ENCODE assay signal across 12 cellular contexts in genomic region chr6:37007340-37008043, GRCh38. TPM values are rescaled to one million over a fixed set of nuclear protein-coding genes. Genes with fewer than 3 reads are reported as not detected.
DNase-seq lines count a peak whose midpoint lies in the region; ATAC-seq and TF ChIP-seq lines count a peak whose summit lies in the region.
"Had no signal": no experiment of that assay in that cellular context is flagged by ENCODE, and none has a peak within 500 bp of the region (broad histone marks: within the 10 kb centered on the region; RNA-seq: fewer than 3 reads in every experiment).

No MANE protein-coding gene starts in this region.

- CTCF ChIA-PET in IMR-90 (lab: Yijun Ruan, JAX) (interaction anchor here (2.7 kb wide), 1 partner anchor 10 kb away, joined by 13 read pairs; no protein-coding TSS in a partner anchor), Calu3 (lab: Charles Lee) (interaction anchor here (1.3 to 2.3 kb wide), 3 partner anchors 10 to 247 kb away, joined by 3 to 14 read pairs (median 3); no protein-coding TSS in a partner anchor)

- TF ChIP-seq CTCF in IMR-90 (conservative IDR thresholded peaks at IDR 0.05; ENCODE audit: low read depth, low read length) (no peak), Calu3 (IDR thresholded peaks at IDR 0.05; ENCODE audit: unreplicated experiment) (no peak)

- H3K56ac ChIP-seq in IMR-90 (ENCODE audit: extremely low read depth, insufficient read depth, low read length) = no peak overlapping the region

- H3K4me3 ChIP-seq in IMR-90 (ENCODE audit: insufficient read depth, low read depth, low read length) (no peak overlapping the region), rectal smooth muscle tissue (ENCODE audit: low read length) (peak overlapping the region; percentile 51)
- H3K4me3 ChIP-seq: prostate gland, SJSA1 had no signal

- H3K36me3 ChIP-seq in IMR-90 (ENCODE audit: control insufficient read depth, insufficient read depth, low read length) (no peaks in the 10 kb centered on the region), rectal smooth muscle tissue (ENCODE audit: control insufficient read depth, insufficient read depth, low read length) (no peaks in the 10 kb centered on the region)
- H3K36me3 ChIP-seq: prostate gland, SJSA1, tibial artery had no signal

- no peak for TF ChIP-seq POLR2A in IMR-90 (IDR thresholded peaks at IDR 0.05; ENCODE audit: low read depth, low read length)

- no peak overlapping the region; the same call in 1 of the 2 replicates for H3K14ac ChIP-seq in IMR-90 (replicated peaks; ENCODE audit: low read depth, low read length)

- ATAC-seq in GM18511 (IDR thresholded peaks at IDR 0.05; ENCODE audit: unreplicated experiment) (peak; percentile 42), IMR-90 (ENCODE audit: low read depth) (no peak)
- peak; percentile 27 for ATAC-seq in effector memory CD8-positive, alpha-beta T cell (replicated peaks)

- H4K5ac ChIP-seq in IMR-90 (ENCODE audit: low read depth, low read length) = no peak overlapping the region

- H3K27me3 ChIP-seq in IMR-90 (ENCODE audit: control insufficient read depth, insufficient read depth, low read length) (peaks cover 6% of the 10 kb centered on the region; the same call in 1 of the 2 replicates), rectal smooth muscle tissue (ENCODE audit: control insufficient read depth, insufficient read depth, low read length) (no peaks in the 10 kb centered on the region)
- H3K27me3 ChIP-seq: SJSA1, tibial artery had no signal

- H2BK120ac ChIP-seq in IMR-90 (ENCODE audit: low read depth, low read length) = no peak overlapping the region

- no peak overlapping the region for H2BK20ac ChIP-seq in IMR-90 (ENCODE audit: low read depth, low read length)

- H3K9me3 ChIP-seq in IMR-90 (ENCODE audit: control insufficient read depth, insufficient read depth, low read length) = 0 out of 2 replicates have a peak, but pooled peaks cover 2% of the 10 kb centered on the region
- H3K9me3 ChIP-seq: prostate gland, SJSA1, tibial artery had no signal

- H3K27me3 Mint-ChIP-seq in effector memory CD8-positive, alpha-beta T cell = no peaks in the 10 kb centered on the region
- H3K27me3 Mint-ChIP-seq in Calu3 (ENCODE audit: unreplicated experiment) = peaks cover 35% of the 10 kb centered on the region
- H3K27me3 Mint-ChIP-seq: activated naive CD4-positive, alpha-beta T cell treated with anti-CD3 and anti-CD28 coated beads, Interleukin-2, amount 50 U/mL, for 24 hours had no signal

- no peak overlapping the region for H2AK5ac ChIP-seq in IMR-90 (ENCODE audit: low read depth, low read length)

- H3K4ac ChIP-seq in IMR-90 (ENCODE audit: low read depth, low read length) = no peak overlapping the region; the same call in 1 of the 2 replicates

- H2BK15ac ChIP-seq in IMR-90 (ENCODE audit: low read depth, low read length) = no peak overlapping the region

- no peaks in the 10 kb centered on the region for H4K20me1 ChIP-seq in IMR-90 (ENCODE audit: insufficient read depth, low read length)

- dilution Hi-C loops in IMR-90 (cut with HindIII; ENCODE audit: low sequenced_read_pairs, unreplicated experiment) = no loop called here

- H3K4me2 ChIP-seq in IMR-90 (ENCODE audit: low read depth, low read length) = no peak overlapping the region

- peaks cover 11 to 19% of the 10 kb centered on the region in 2 donors for H3K4me1 Mint-ChIP-seq in effector memory CD8-positive, alpha-beta T cell (ENCODE audit: low read depth in 2 of 2)
- H3K4me1 Mint-ChIP-seq in Calu3 (ENCODE audit: low read depth, unreplicated experiment) = no peaks in the 10 kb centered on the region

- H3K9ac ChIP-seq in IMR-90 (ENCODE audit: low read depth, low read length) (no peak overlapping the region), rectal smooth muscle tissue (ENCODE audit: low read length) (no peak overlapping the region)

- H3K9me1 ChIP-seq in IMR-90 (ENCODE audit: insufficient read depth, low read length) = peaks cover 2% of the 10 kb centered on the region; the same call in 1 of the 2 replicates

- no peak overlapping the region for H4K91ac ChIP-seq in IMR-90 (ENCODE audit: insufficient read depth, low read depth, low read length)

- peak overlapping the region in 1 of 2 donors; percentile 17 for H3K27ac Mint-ChIP-seq in effector memory CD8-positive, alpha-beta T cell
- no peak overlapping the region for H3K27ac Mint-ChIP-seq in Calu3 (ENCODE audit: unreplicated experiment)
- H3K27ac Mint-ChIP-seq: activated naive CD4-positive, alpha-beta T cell treated with anti-CD3 and anti-CD28 coated beads, Interleukin-2, amount 50 U/mL, for 24 hours had no signal

- in situ Hi-C loops in IMR-90 (cut with MboI; ENCODE audit: low sequenced_read_pairs) = no loop called here

- H2AK9ac ChIP-seq in IMR-90 (replicated peaks; ENCODE audit: low read depth, low read length, poor library complexity) = peak overlapping the region; percentile 85

- no peaks in the 10 kb centered on the region for H3K9me3 Mint-ChIP-seq in effector memory CD8-positive, alpha-beta T cell
- H3K9me3 Mint-ChIP-seq in Calu3 (ENCODE audit: low read depth, unreplicated experiment) = no peaks in the 10 kb centered on the region
- H3K9me3 Mint-ChIP-seq: activated naive CD4-positive, alpha-beta T cell treated with anti-CD3 and anti-CD28 coated beads, Interleukin-2, amount 50 U/mL, for 24 hours had no signal

- DNase-seq in IMR-90 (no peak), Calu3 (no peak)
- no peak for DNase-seq in effector memory CD8-positive, alpha-beta T cell
- DNase-seq in stimulated activated naive CD4-positive, alpha-beta T cell (lab: John Stamatoyannopoulos, UW) = no peak
- DNase-seq in activated effector memory CD4-positive, alpha-beta T cell treated with anti-CD3 and anti-CD28 coated beads, Interleukin-2, amount 50 U/mL, for 16 hours = no peak
- DNase-seq in stimulated activated CD8-positive, alpha-beta memory T cell treated with anti-CD3 and anti-CD28 coated beads, Interleukin-4, amount 100 ng/mL, for 48 hours = no peak

- H3K18ac ChIP-seq in IMR-90 (ENCODE audit: low read depth, low read length) = no peak overlapping the region

- H3K4me1 ChIP-seq in IMR-90 (ENCODE audit: control insufficient read depth, insufficient read depth, low read length) = peaks cover 2% of the 10 kb centered on the region; the same call in 1 of the 2 replicates
- H3K4me1 ChIP-seq in rectal smooth muscle tissue (ENCODE audit: control insufficient read depth, insufficient read depth, low read length) = no peaks in the 10 kb centered on the region
- H3K4me1 ChIP-seq: prostate gland, tibial artery had no signal

- peak overlapping the region in 1 of 2 donors; percentile 61 for H3K4me3 Mint-ChIP-seq in effector memory CD8-positive, alpha-beta T cell
- H3K4me3 Mint-ChIP-seq in Calu3 (ENCODE audit: low read depth, unreplicated experiment) = no peak overlapping the region
- H3K4me3 Mint-ChIP-seq: activated naive CD4-positive, alpha-beta T cell treated with anti-CD3 and anti-CD28 coated beads, Interleukin-2, amount 50 U/mL, for 24 hours had no signal

- H3K23ac ChIP-seq in IMR-90 (ENCODE audit: low read depth, low read length) = no peak overlapping the region; the same call in 1 of the 2 replicates

- H3K27ac ChIP-seq in IMR-90 (ENCODE audit: insufficient read depth, low read length) (no peak overlapping the region), rectal smooth muscle tissue (ENCODE audit: low read depth, low read length) (no peak overlapping the region)
- H3K27ac ChIP-seq: SJSA1, tibial artery had no signal

- no peak overlapping the region for H2BK5ac ChIP-seq in IMR-90 (ENCODE audit: low read depth, low read length, poor library complexity, severe bottlenecking)

- no TSS peak for BruUV-seq in IMR-90 (replicated peaks; lab: Mats Ljungman, UMichigan)
- no TSS peak for BruUV-seq in Calu3 (replicated peaks; lab: Mats Ljungman, UMichigan)

- intact Hi-C loops in IMR-90 (cut with micrococcal nuclease) (no loop called here), Calu3 (cut with micrococcal nuclease; ENCODE audit: unreplicated experiment) (no loop called here)

- peaks cover 2% of the 10 kb centered on the region for H3K36me3 Mint-ChIP-seq in effector memory CD8-positive, alpha-beta T cell (ENCODE audit: insufficient read depth)
- H3K36me3 Mint-ChIP-seq in Calu3 (ENCODE audit: insufficient read depth, unreplicated experiment) = no peaks in the 10 kb centered on the region
- H3K36me3 Mint-ChIP-seq: activated naive CD4-positive, alpha-beta T cell treated with anti-CD3 and anti-CD28 coated beads, Interleukin-2, amount 50 U/mL, for 24 hours had no signal

- no peaks in the 10 kb centered on the region for H3K79me1 ChIP-seq in IMR-90 (ENCODE audit: low read depth in 1 of 2, low read length in 2 of 2)

- peak overlapping the region; percentile 46 for H2AFZ ChIP-seq in IMR-90 (replicated peaks; ENCODE audit: low read length, poor library complexity)

- POLR2A ChIA-PET in IMR-90 (lab: Charles Lee; ENCODE audit: unreplicated experiment) = no interaction called here

- no peak overlapping the region for H4K8ac ChIP-seq in IMR-90 (ENCODE audit: low read depth in 2 of 2, low read length in 2 of 2)

- 94% methylated on average over 2 of the region's 12 CpGs; no CpG with 5 or more reads in 1 of the 2 experiments for WGBS in IMR-90 (ENCODE audit: extremely low coverage in 2 of 2, insufficient read length in 1 of 2), 2 experiments

- TF ChIP-seq RAD21 in IMR-90 (IDR thresholded peaks at IDR 0.05; ENCODE audit: low read length) = no peak

TF ChIP-seq in IMR-90, 13 proteins besides CTCF, POLR2A, EP300 and RAD21 (continues in another document):
- TF ChIP-seq RCOR1 (IDR thresholded peaks at IDR 0.05; ENCODE audit: insufficient replicate concordance, low read length) (no peak), NFE2L2 (IDR thresholded peaks at IDR 0.05; ENCODE audit: low read depth, low read length) (no peak), MXI1 (IDR thresholded peaks at IDR 0.05; ENCODE audit: borderline replicate concordance, low read depth, low read length) (no peak), SMC3 (IDR thresholded peaks at IDR 0.05; ENCODE audit: low read depth, low read length) (no peak), FOS (IDR thresholded peaks at IDR 0.05; ENCODE audit: low read depth, low read length) (no peak), CEBPB (IDR thresholded peaks at IDR 0.05; ENCODE audit: low read depth, low read length) (no peak)

RNA-seq across cellular contexts. Expression of gene FGD2, which starts 2.0 kb away (rescaled TPM):
- total RNA-seq in IMR-90 (2012; rRNA removed) = not detected in 2 replicates
- 0.07 TPM in 1 of 2 replicates, not detected in the other for polyA plus RNA-seq in IMR-90 (2012; rRNA removed)
- not detected in 2 replicates for polyA plus RNA-seq in IMR-90 (2012; cell fraction: cytosol; rRNA removed)
- polyA plus RNA-seq in IMR-90 (2012; cell fraction: nucleus; rRNA removed; ENCODE audit: low replicate concordance) = 0.08 and 0.11 TPM in 2 replicates
- 0.19 and 1.0 TPM in 2 replicates for total RNA-seq in Calu3 (2022)
- total RNA-seq: SJSA1 had no signal

RNA-seq across cellular contexts. Expression of gene MTCH1, which starts 21.5 kb away (rescaled TPM):
- total RNA-seq in IMR-90 (2012; rRNA removed) (249 and 263 TPM in 2 replicates), Calu3 (2022) (288 and 291 TPM in 2 replicates)
- polyA plus RNA-seq in IMR-90 (2012; rRNA removed) = 210 and 215 TPM in 2 replicates
- polyA plus RNA-seq in IMR-90 (2012; cell fraction: cytosol; rRNA removed) = 227 and 248 TPM in 2 replicates
- polyA plus RNA-seq in IMR-90 (2012; cell fraction: nucleus; rRNA removed; ENCODE audit: low replicate concordance) = 253 and 276 TPM in 2 replicates

RNA-seq across cellular contexts. Expression of gene PI16, which starts 53.0 kb away (rescaled TPM):
- under 0.01 TPM in 1 of 2 replicates, not detected in the other for total RNA-seq in IMR-90 (2012; rRNA removed)
- polyA plus RNA-seq in IMR-90 (2012; rRNA removed) = 0.20 and 0.21 TPM in 2 replicates
- polyA plus RNA-seq in IMR-90 (2012; cell fraction: cytosol; rRNA removed) = 0.13 and 0.53 TPM in 2 replicates
- 0.28 and 0.29 TPM in 2 replicates for polyA plus RNA-seq in IMR-90 (2012; cell fraction: nucleus; rRNA removed; ENCODE audit: low replicate concordance)
- total RNA-seq in Calu3 (2022) = 0.17 and 0.32 TPM in 2 replicates
- total RNA-seq: SJSA1 had no signal
